Comparison of ENCODE assay signal across 8 cellular contexts in genomic region chrX:69285881-69286545, GRCh38.
A peak's percentile ranks its signal among the peaks of the same experiment; 100 is the strongest.
DNase-seq lines count a peak whose midpoint lies in the region; ATAC-seq and TF ChIP-seq lines count a peak whose summit lies in the region.

No MANE protein-coding gene starts in this region.

- H3K9me2 ChIP-seq in OCI-LY1 (ENCODE audit: low read depth, low read length): no peaks in the 10 kb centered on the region

- H3K36me3 ChIP-seq in OCI-LY1 (ENCODE audit: insufficient read depth, low read length): no peaks in the 10 kb centered on the region
- H3K36me3 ChIP-seq in neutrophil: no peaks in the 10 kb centered on the region

- no peak overlapping the region for H3K27ac ChIP-seq in OCI-LY1 (ENCODE audit: low read depth, low read length, poor library complexity, severe bottlenecking)
- H3K27ac ChIP-seq in foreskin keratinocyte: no peak overlapping the region
- no peak overlapping the region for H3K27ac ChIP-seq in neutrophil

- no peak overlapping the region for H3K27ac Mint-ChIP-seq in activated T-helper 2 cell treated with anti-CD3 and anti-CD28 coated beads, Interferon-gamma antibody, Interleukin-2, Interleukin-4, amounts not matched to agents 10 μg/mL and 5 μg/mL and 100 μg/mL, durations not matched to agents 14 hours and 24 hours and 36 hours

- no peaks in the 10 kb centered on the region for H3K9me3 ChIP-seq in OCI-LY1 (ENCODE audit: low read length)
- no peaks in the 10 kb centered on the region for H3K9me3 ChIP-seq in neutrophil

- no peaks in the 10 kb centered on the region for H3F3A ChIP-seq in OCI-LY1 (ENCODE audit: insufficient read depth, low read length)

- H2AFZ ChIP-seq in OCI-LY1 (ENCODE audit: low read length): no peak overlapping the region

- peak; percentile 81 for TF ChIP-seq CTCF in HFF-Myc (IDR thresholded peaks at IDR 0.05; ENCODE audit: low read depth, low read length, missing control alignments)
- peak; percentile 61 for TF ChIP-seq CTCF in OCI-LY1 (IDR thresholded peaks at IDR 0.05; ENCODE audit: low read length)
- peak; percentile 78 for TF ChIP-seq CTCF in foreskin keratinocyte (conservative IDR thresholded peaks at IDR 0.05)
- TF ChIP-seq CTCF in neutrophil (IDR thresholded peaks at IDR 0.05): peak; percentile 32

- DNase-seq in DMS53 treated with DMSO at 0.1 percent for 48 hours (lab: John Stamatoyannopoulos, UW; ENCODE audit: unreplicated experiment) (peak; percentile 11), HFF-Myc (ENCODE audit: extremely low read depth, low read depth) (no peak), foreskin keratinocyte (no peak), superior temporal gyrus (ENCODE audit: extremely low spot score) (peak; percentile 39)
- DNase-seq in activated T-helper 2 cell treated with anti-CD3 and anti-CD28 coated beads, Interferon-gamma antibody, Interleukin-2, Interleukin-4, amounts not matched to agents 10 μg/mL and 5 μg/mL and 100 μg/mL, durations not matched to agents 14 hours and 24 hours and 36 hours (ENCODE audit: low spot score): peak; percentile 13

- no peaks in the 10 kb centered on the region for H3K4me1 Mint-ChIP-seq in activated T-helper 2 cell treated with anti-CD3 and anti-CD28 coated beads, Interferon-gamma antibody, Interleukin-2, Interleukin-4, amounts not matched to agents 10 μg/mL and 5 μg/mL and 100 μg/mL, durations not matched to agents 14 hours and 24 hours and 36 hours (ENCODE audit: low read depth)

- H3K4me3 ChIP-seq in HFF-Myc (replicated peaks; ENCODE audit: low read depth, low read length) (peak overlapping the region; percentile 27), OCI-LY1 (ENCODE audit: low read depth, low read length, poor library complexity, severe bottlenecking) (no peak overlapping the region), neutrophil (ENCODE audit: low read depth in 1 of 2, low read length in 1 of 2) (no peak overlapping the region)

- peaks cover 1% of the 10 kb centered on the region for H3K27me3 Mint-ChIP-seq in activated T-helper 2 cell treated with anti-CD3 and anti-CD28 coated beads, Interferon-gamma antibody, Interleukin-2, Interleukin-4, amounts not matched to agents 10 μg/mL and 5 μg/mL and 100 μg/mL, durations not matched to agents 14 hours and 24 hours and 36 hours (ENCODE audit: low read depth)

- no peaks in the 10 kb centered on the region for H3K9me3 Mint-ChIP-seq in activated T-helper 2 cell treated with anti-CD3 and anti-CD28 coated beads, Interferon-gamma antibody, Interleukin-2, Interleukin-4, amounts not matched to agents 10 μg/mL and 5 μg/mL and 100 μg/mL, durations not matched to agents 14 hours and 24 hours and 36 hours

- H3K79me2 ChIP-seq in OCI-LY1 (ENCODE audit: insufficient read depth, low read length): no peaks in the 10 kb centered on the region

- H3K9ac ChIP-seq in OCI-LY1 (ENCODE audit: low read length): no peak overlapping the region

- H4K20me1 ChIP-seq in OCI-LY1 (ENCODE audit: insufficient read depth, low read length): no peaks in the 10 kb centered on the region

- intact Hi-C loops in activated T-helper 2 cell treated with anti-CD3 and anti-CD28 coated beads, Interferon-gamma antibody, Interleukin-2, Interleukin-4, amounts not matched to agents 10 μg/mL and 5 μg/mL and 100 μg/mL, durations not matched to agents 14 hours and 24 hours and 36 hours (cut with micrococcal nuclease): loop anchor here (2.0 to 5.0 kb wide), 2 partner anchors 459 to 554 kb away; no protein-coding TSS in a partner anchor

- no peak overlapping the region for H3K4me3 Mint-ChIP-seq in activated T-helper 2 cell treated with anti-CD3 and anti-CD28 coated beads, Interferon-gamma antibody, Interleukin-2, Interleukin-4, amounts not matched to agents 10 μg/mL and 5 μg/mL and 100 μg/mL, durations not matched to agents 14 hours and 24 hours and 36 hours (ENCODE audit: low read depth)

- ATAC-seq in foreskin keratinocyte (peak; percentile 66), GM18520 (IDR thresholded peaks at IDR 0.05; ENCODE audit: unreplicated experiment) (no peak)

- no peaks in the 10 kb centered on the region for H3K36me3 Mint-ChIP-seq in activated T-helper 2 cell treated with anti-CD3 and anti-CD28 coated beads, Interferon-gamma antibody, Interleukin-2, Interleukin-4, amounts not matched to agents 10 μg/mL and 5 μg/mL and 100 μg/mL, durations not matched to agents 14 hours and 24 hours and 36 hours (ENCODE audit: low read depth)

- H3K4me1 ChIP-seq in OCI-LY1 (ENCODE audit: insufficient read depth, low read length, severe bottlenecking) (no peaks in the 10 kb centered on the region), foreskin keratinocyte (peaks cover 3% of the 10 kb centered on the region), neutrophil (ENCODE audit: control insufficient read depth in 1 of 2, insufficient read depth in 1 of 2, low read depth in 1 of 2, low read length in 1 of 2) (peaks cover 0 to 7% of the 10 kb centered on the region in 2 experiments)

- no peak overlapping the region for H3K4me2 ChIP-seq in OCI-LY1 (ENCODE audit: low read length)

- H3K27me3 ChIP-seq in OCI-LY1 (ENCODE audit: insufficient read depth, low read length): no peaks in the 10 kb centered on the region
- H3K27me3 ChIP-seq in foreskin keratinocyte: no peaks in the 10 kb centered on the region
- no peaks in the 10 kb centered on the region for H3K27me3 ChIP-seq in neutrophil

Comparison
In these comparisons a context has a peak if more than half of its experiments do, and no peak if none do; other contexts are left out.
1. DNase-seq: peak in DMS53 treated with DMSO at 0.1 percent for 48 hours (single experiment), activated T-helper 2 cell treated with anti-CD3 and anti-CD28 coated beads, Interferon-gamma antibody, Interleukin-2, Interleukin-4, amounts not matched to agents 10 μg/mL and 5 μg/mL and 100 μg/mL, durations not matched to agents 14 hours and 24 hours and 36 hours (single experiment) and superior temporal gyrus (single experiment); none in HFF-Myc (single experiment) and foreskin keratinocyte (0 of 2).
2. Peak in every context shown above with its lines, with median percentiles within 50 percentile points of each other: CTCF ChIP-seq.